Comparison of ENCODE assay signal across 17 cellular contexts in the genomic region with DNA sequence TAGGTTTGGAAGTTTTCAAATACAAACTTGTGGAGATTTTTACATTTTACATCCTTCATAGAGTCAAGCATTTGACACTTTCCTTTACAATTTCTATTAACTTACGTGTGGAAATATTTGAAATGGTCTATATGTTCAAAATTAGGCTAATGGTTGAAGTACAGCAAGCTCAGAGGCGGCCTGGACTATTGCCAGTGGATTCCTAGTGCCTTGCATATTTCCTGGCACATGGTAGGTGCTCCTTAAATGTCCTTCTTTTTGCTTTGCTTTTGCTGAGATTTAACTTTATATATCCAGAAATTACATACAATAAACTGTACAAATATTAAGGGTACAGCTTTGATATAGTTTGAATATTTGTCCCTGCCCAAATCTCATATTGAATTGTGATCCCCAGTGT.
"Had no signal": no experiment of that assay in that cellular context is flagged by ENCODE, and none has a peak within 500 bp of the region (broad histone marks: within the 10 kb centered on the region; RNA-seq: fewer than 3 reads in every experiment).

No MANE protein-coding gene starts in this region.

- H3K9ac ChIP-seq: neural progenitor cell had no signal

- H3K27me3 ChIP-seq: neural progenitor cell, thyroid gland had no signal

- H3K4me2 ChIP-seq: neural progenitor cell had no signal

- ATAC-seq: effector memory CD8-positive, alpha-beta T cell; mucosa of descending colon; naive thymus-derived CD4-positive, alpha-beta T cell; right cardiac atrium had no signal

- H3K36me3 ChIP-seq: neural progenitor cell, prostate gland, thyroid gland, WERI-Rb-1 had no signal

- H3K4me1 ChIP-seq: neural progenitor cell, prostate gland, thyroid gland had no signal

- H3K9me3 ChIP-seq: mucosa of descending colon, prostate gland, thyroid gland had no signal

- H2AFZ ChIP-seq: neural progenitor cell had no signal

- DNase-seq: activated CD4-positive, alpha-beta T cell treated with anti-CD3 and anti-CD28 coated beads for 1 hour; activated CD4-positive, alpha-beta T cell treated with anti-CD3 and anti-CD28 coated beads, Interleukin-2, amount 50 U/mL, for 48 hours; activated naive CD8-positive, alpha-beta T cell treated with anti-CD3 and anti-CD28 coated beads for 36 hours; activated T-cell treated with anti-CD3 and anti-CD28 coated beads for 4 hours; amygdala; effector memory CD8-positive, alpha-beta T cell; mesenchymal stem cell; mucosa of descending colon; naive thymus-derived CD4-positive, alpha-beta T cell; right cardiac atrium; stimulated activated CD4-positive, alpha-beta T cell treated with anti-CD3 and anti-CD28 coated beads, Interleukin-2, amount 100 ng/mL, for 24 hours; stimulated activated naive CD4-positive, alpha-beta T cell treated with Interleukin-2 at 50 U/mL for 16 hours; T-helper 2 cell; thyroid gland; WERI-Rb-1 had no signal

- H3K4me3 ChIP-seq: mucosa of descending colon, neural progenitor cell, prostate gland, thyroid gland had no signal

- H3K27ac ChIP-seq: neural progenitor cell, prostate gland, thyroid gland, WERI-Rb-1 had no signal
